ENCODE assay signal across 11 cellular contexts in the genomic region with DNA sequence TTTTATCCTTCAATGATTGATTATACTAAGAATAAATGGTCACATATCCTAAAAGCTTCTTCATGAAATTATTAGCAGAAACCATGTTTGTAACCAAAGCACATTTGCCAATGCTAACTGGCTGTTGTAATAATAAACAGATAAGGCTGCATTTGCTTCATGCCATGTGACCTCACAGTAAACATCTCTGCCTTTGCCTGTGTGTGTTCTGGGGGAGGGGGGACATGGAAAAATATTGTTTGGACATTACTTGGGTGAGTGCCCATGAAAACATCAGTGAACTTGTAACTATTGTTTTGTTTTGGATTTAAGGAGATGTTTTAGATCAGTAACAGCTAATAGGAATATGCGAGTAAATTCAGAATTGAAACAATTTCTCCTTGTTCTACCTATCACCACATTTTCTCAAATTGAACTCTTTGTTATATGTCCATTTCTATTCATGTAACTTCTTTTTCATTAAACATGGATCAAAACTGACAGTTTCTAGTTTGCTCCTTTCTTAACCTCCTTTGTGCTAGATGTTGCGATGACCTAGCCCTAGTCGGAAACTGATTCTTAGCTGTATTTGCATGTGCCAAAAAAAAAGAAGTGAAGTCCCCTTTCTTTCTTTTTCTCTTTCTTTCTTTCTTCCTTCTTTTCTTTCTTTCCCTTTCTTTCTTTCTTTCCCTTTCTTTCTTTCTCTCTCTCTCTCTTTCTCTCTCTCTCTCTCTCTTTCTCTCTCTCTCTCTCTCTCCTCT. TPM values are rescaled to one million over a fixed set of nuclear protein-coding genes. Genes with fewer than 3 reads are reported as not detected.
DNase-seq lines count a peak whose midpoint lies in the region; ATAC-seq, FAIRE-seq and TF ChIP-seq lines count a peak whose summit lies in the region.
"Had no signal": no experiment of that assay in that cellular context is flagged by ENCODE, and none has a peak within 500 bp of the region (broad histone marks: within the 10 kb centered on the region; RNA-seq: fewer than 3 reads in every experiment).

No MANE protein-coding gene starts in this region.

- peaks cover 0 to 3% (median 3%) of the 10 kb centered on the region in 4 donors for H3K4me1 Mint-ChIP-seq in CD4-positive, alpha-beta memory T cell

- CTCF ChIA-PET in CD4-positive, alpha-beta memory T cell (lab: Charles Lee; ENCODE audit: partially characterized antibody), result no interaction called here

- FAIRE-seq in frontal cortex (lab: Jason Lieb, UNC) (no peak), RCC 7860 (lab: Jason Lieb, UNC) (no peak)

- H3K9me3 ChIP-seq in RWPE2 (ENCODE audit: severe bottlenecking), result no peaks in the 10 kb centered on the region
- no peaks in the 10 kb centered on the region for H3K9me3 ChIP-seq in skeletal muscle tissue (ENCODE audit: control insufficient read depth in 3 of 3, low read length in 3 of 3)
- no peaks in the 10 kb centered on the region for H3K9me3 ChIP-seq in CD4-positive, alpha-beta memory T cell (ENCODE audit: control insufficient read depth in 1 of 2, low read length in 2 of 2)

- no peak overlapping the region for H3K4me3 Mint-ChIP-seq in CD4-positive, alpha-beta memory T cell

- H3K4me1 ChIP-seq in RWPE2 (ENCODE audit: insufficient read depth, poor library complexity, severe bottlenecking) (peaks cover 16% of the 10 kb centered on the region), skeletal muscle tissue (ENCODE audit: control insufficient read depth in 3 of 3, insufficient read depth in 3 of 3, low read length in 3 of 3) (peaks cover 0 to 2% (median 0%) of the 10 kb centered on the region in 3 donors)
- H3K4me1 ChIP-seq in CD4-positive, alpha-beta memory T cell (ENCODE audit: insufficient read depth, low read length), result no peaks in the 10 kb centered on the region

- no peaks in the 10 kb centered on the region for H3K27me3 ChIP-seq in RWPE2 (ENCODE audit: insufficient read depth, poor library complexity, severe bottlenecking)
- H3K27me3 ChIP-seq in skeletal muscle tissue (ENCODE audit: control insufficient read depth in 3 of 3, insufficient read depth in 3 of 3, low read length in 3 of 3), result no peaks in the 10 kb centered on the region
- no peaks in the 10 kb centered on the region for H3K27me3 ChIP-seq in CD4-positive, alpha-beta memory T cell (ENCODE audit: insufficient read depth, low read length)

- intact Hi-C loops in CD4-positive, alpha-beta memory T cell (cut with micrococcal nuclease), result no loop called here

- H3K36me3 Mint-ChIP-seq in CD4-positive, alpha-beta memory T cell, result peaks cover 5 to 7% of the 10 kb centered on the region in 2 donors

- TF ChIP-seq CTCF in RWPE2 (IDR thresholded peaks at IDR 0.05; ENCODE audit: poor library complexity, severe bottlenecking), result no peak

- H3K4me3 ChIP-seq in RWPE2 (ENCODE audit: severe bottlenecking) (no peak overlapping the region), skeletal muscle tissue (ENCODE audit: low read length in 3 of 3) (no peak overlapping the region)
- no peak overlapping the region for H3K4me3 ChIP-seq in CD4-positive, alpha-beta memory T cell (ENCODE audit: low read length in 2 of 2)
- H3K4me3 ChIP-seq: SK-N-MC had no signal

- H3K27ac ChIP-seq in RWPE2 (ENCODE audit: poor library complexity, severe bottlenecking) (peak overlapping the region; percentile 16), skeletal muscle tissue (ENCODE audit: low read depth, low read length) (peak overlapping the region; percentile 28)
- no peak overlapping the region for H3K27ac ChIP-seq in CD4-positive, alpha-beta memory T cell (ENCODE audit: low read depth, low read length)
- H3K27ac ChIP-seq: SK-N-MC had no signal

- no peaks in the 10 kb centered on the region for H3K27me3 Mint-ChIP-seq in CD4-positive, alpha-beta memory T cell

- H3K9me3 Mint-ChIP-seq in CD4-positive, alpha-beta memory T cell, result peaks cover 0 to 3% (median 0%) of the 10 kb centered on the region in 8 donors

- peak; percentile 34 for DNase-seq in HCEC 1CT
- DNase-seq in RWPE2 (ENCODE audit: low spot score), result no peak
- DNase-seq in glomerular endothelial cell (ENCODE audit: extremely low read depth, low read depth, low spot score), result peak; percentile 68
- no peak for DNase-seq in CD4-positive, alpha-beta memory T cell
- no peak for DNase-seq in superior temporal gyrus (ENCODE audit: extremely low spot score)
- no peak for DNase-seq in frontal cortex (ENCODE audit: low spot score in 2 of 2)
- no peak for DNase-seq in RCC 7860 (ENCODE audit: low spot score)
- DNase-seq: caudate nucleus, nucleus accumbens had no signal

- 0 out of 3 replicates have a peak, but pooled peaks have one; percentile 10 for ATAC-seq in RWPE2 (ENCODE audit: low read depth)

- POLR2A ChIA-PET in CD4-positive, alpha-beta memory T cell (lab: Charles Lee; ENCODE audit: partially characterized antibody), result no interaction called here

- H3K36me3 ChIP-seq in RWPE2 (ENCODE audit: low read depth) (no peaks in the 10 kb centered on the region), skeletal muscle tissue (ENCODE audit: control insufficient read depth in 3 of 3, insufficient read depth in 3 of 3, low read length in 3 of 3) (no peaks in the 10 kb centered on the region)
- no peaks in the 10 kb centered on the region for H3K36me3 ChIP-seq in CD4-positive, alpha-beta memory T cell (ENCODE audit: insufficient read depth, low read length)

- H3K9ac ChIP-seq in skeletal muscle tissue (ENCODE audit: low read depth in 1 of 3, low read length in 3 of 3), result no peak overlapping the region

- peak overlapping the region in 1 of 7 donors; percentile 25 for H3K27ac Mint-ChIP-seq in CD4-positive, alpha-beta memory T cell

RNA-seq across cellular contexts. Expression of a gene that starts 45.1 kb away (rescaled TPM):
- total RNA-seq in glomerular endothelial cell, result 7.9 and 9.9 TPM in 2 replicates
- 37.6 TPM for total RNA-seq in skeletal muscle tissue
- 10 to 100 TPM; 10.1 to 10.3 TPM for total RNA-seq in CD4-positive, alpha-beta memory T cell
- 1 to 10 TPM; 2.8 to 4.7 TPM for polyA plus RNA-seq in CD4-positive, alpha-beta memory T cell
- 1.2 TPM for total RNA-seq in frontal cortex

Comparison
In these comparisons a context has a peak if more than half of its experiments do, and no peak if none do; other contexts are left out.
1. DNase-seq: peak in HCEC 1CT (single experiment) and glomerular endothelial cell (single experiment); none in RWPE2 (single experiment), CD4-positive, alpha-beta memory T cell (0 of 5), superior temporal gyrus (single experiment), frontal cortex (0 of 2) and RCC 7860 (single experiment).